In genomic region chr7:100578246-100579183, GRCh38 we compare ENCODE assay signal across 30 cellular contexts. TPM values are rescaled to one million over a fixed set of nuclear protein-coding genes. Genes with fewer than 3 reads are reported as not detected.
DNase-seq lines count a peak whose midpoint lies in the region; ATAC-seq, FAIRE-seq and TF ChIP-seq lines count a peak whose summit lies in the region.
"Had no signal": no experiment of that assay in that cellular context is flagged by ENCODE, and none has a peak within 500 bp of the region (broad histone marks: within the 10 kb centered on the region; RNA-seq: fewer than 3 reads in every experiment).

No MANE protein-coding gene starts in this region.

- TF ChIP-seq POLR2A in K562 (conservative IDR thresholded peaks at IDR 0.05), result no peak

- H2AFZ ChIP-seq in K562 (ENCODE audit: low read depth, low read length), result no peak overlapping the region
- H2AFZ ChIP-seq in osteoblast (ENCODE audit: low read length), result no peak overlapping the region
- H2AFZ ChIP-seq: PC-9 had no signal

- no peak overlapping the region for H3K4me3 Mint-ChIP-seq in activated naive CD8-positive, alpha-beta T cell treated with anti-CD3 and anti-CD28 coated beads, Interleukin-2, amount 10 ng/mL, durations not matched to agents 7 days and 5 days
- H3K4me3 Mint-ChIP-seq in activated naive CD8-positive, alpha-beta T cell treated with anti-CD3 and anti-CD28 coated beads for 36 hours, result no peak overlapping the region
- H3K4me3 Mint-ChIP-seq: activated CD4-positive, alpha-beta memory T cell treated with anti-CD3 and anti-CD28 coated beads, Interleukin-2, amount 10 ng/mL, durations not matched to agents 7 days and 5 days; activated naive CD4-positive, alpha-beta T cell treated with anti-CD3 and anti-CD28 coated beads, Interleukin-2, amount 50 U/mL, for 24 hours; activated T-helper 17 cell treated with anti-CD3 and anti-CD28 coated beads, Interleukin-2, amount 50 U/mL, for 72 hours; stimulated activated naive CD8-positive, alpha-beta T cell treated with anti-CD3 and anti-CD28 coated beads, Interleukin-15, amount 100 ng/mL, for 72 hours; T-helper 2 cell treated with Interferon-gamma antibody and Interleukin-4, amounts not matched to agents 5 μg/mL and 100 μg/mL, for 36 hours had no signal

- H3K4me1 ChIP-seq in K562 (replicated peaks in 1 of 2; ENCODE audit: control insufficient read depth in 2 of 2, insufficient read depth in 2 of 2, low read length in 2 of 2), result peaks cover 9 to 65% of the 10 kb centered on the region in 2 experiments
- peaks cover 6% of the 10 kb centered on the region for H3K4me1 ChIP-seq in osteoblast (ENCODE audit: insufficient read depth, low read length)
- H3K4me1 ChIP-seq: A549 had no signal

- H4K20me1 ChIP-seq in K562 (replicated peaks; ENCODE audit: control insufficient read depth, insufficient read depth, low read length) (peaks cover 7% of the 10 kb centered on the region), osteoblast (ENCODE audit: insufficient read depth, low read length) (peaks cover 23% of the 10 kb centered on the region)

- no peaks in the 10 kb centered on the region for H3K9me3 Mint-ChIP-seq in activated naive CD8-positive, alpha-beta T cell treated with anti-CD3 and anti-CD28 coated beads, Interleukin-2, amount 10 ng/mL, durations not matched to agents 7 days and 5 days
- no peaks in the 10 kb centered on the region for H3K9me3 Mint-ChIP-seq in activated naive CD8-positive, alpha-beta T cell treated with anti-CD3 and anti-CD28 coated beads for 36 hours
- H3K9me3 Mint-ChIP-seq: activated CD4-positive, alpha-beta memory T cell treated with anti-CD3 and anti-CD28 coated beads, Interleukin-2, amount 10 ng/mL, durations not matched to agents 7 days and 5 days; activated naive CD4-positive, alpha-beta T cell treated with anti-CD3 and anti-CD28 coated beads, Interleukin-2, amount 50 U/mL, for 24 hours; activated T-helper 17 cell treated with anti-CD3 and anti-CD28 coated beads, Interleukin-2, amount 50 U/mL, for 72 hours; stimulated activated naive CD8-positive, alpha-beta T cell treated with anti-CD3 and anti-CD28 coated beads, Interleukin-15, amount 100 ng/mL, for 72 hours; T-helper 2 cell treated with Interferon-gamma antibody and Interleukin-4, amounts not matched to agents 5 μg/mL and 100 μg/mL, for 36 hours had no signal

- CTCF ChIA-PET in K562 (lab: Yijun Ruan, JAX; ENCODE audit: low intra/inter-chr PET ratio), result no interaction called here

- no peak for ATAC-seq in activated naive CD8-positive, alpha-beta T cell treated with anti-CD3 and anti-CD28 coated beads, Interleukin-2, amount 10 ng/mL, durations not matched to agents 7 days and 5 days (ENCODE audit: low read depth)
- ATAC-seq in K562 (no peak), GM19397 (IDR thresholded peaks at IDR 0.05; ENCODE audit: unreplicated experiment) (no peak)
- ATAC-seq: activated T-helper 17 cell treated with anti-CD3 and anti-CD28 coated beads, Interleukin-2, amount 50 U/mL, for 72 hours; stimulated activated naive CD8-positive, alpha-beta T cell treated with anti-CD3 and anti-CD28 coated beads, Interleukin-15, amount 100 ng/mL, for 72 hours had no signal

- TF ChIP-seq CTCF in K562 (IDR thresholded peaks at IDR 0.05 in 2 of 3, conservative IDR thresholded peaks at IDR 0.05 in 1 of 3; ENCODE audit: insufficient read depth in 2 of 3, low read depth in 1 of 3, low read length in 3 of 3), result no peak
- TF ChIP-seq CTCF in osteoblast (IDR thresholded peaks at IDR 0.05; ENCODE audit: extremely low read depth, low read depth, low read length), result no peak

- no peak for TF ChIP-seq EP300 in K562 (IDR thresholded peaks at IDR 0.05; ENCODE audit: low read length)

- H3K36me3 ChIP-seq in K562 (ENCODE audit: control insufficient read depth, insufficient read depth, low read length) (peaks cover 93% of the 10 kb centered on the region), osteoblast (ENCODE audit: insufficient read depth, low read length) (peaks cover 54% of the 10 kb centered on the region)

- H3K27ac Mint-ChIP-seq in activated naive CD8-positive, alpha-beta T cell treated with anti-CD3 and anti-CD28 coated beads, Interleukin-2, amount 10 ng/mL, durations not matched to agents 7 days and 5 days, result peak overlapping the region; percentile 51
- H3K27ac Mint-ChIP-seq in activated naive CD8-positive, alpha-beta T cell treated with anti-CD3 and anti-CD28 coated beads for 36 hours, result no peak overlapping the region
- H3K27ac Mint-ChIP-seq: activated CD4-positive, alpha-beta memory T cell treated with anti-CD3 and anti-CD28 coated beads, Interleukin-2, amount 10 ng/mL, durations not matched to agents 7 days and 5 days; activated naive CD4-positive, alpha-beta T cell treated with anti-CD3 and anti-CD28 coated beads, Interleukin-2, amount 50 U/mL, for 24 hours; activated T-helper 17 cell treated with anti-CD3 and anti-CD28 coated beads, Interleukin-2, amount 50 U/mL, for 72 hours; T-helper 2 cell treated with Interferon-gamma antibody and Interleukin-4, amounts not matched to agents 5 μg/mL and 100 μg/mL, for 36 hours had no signal

- H3K4me2 ChIP-seq in K562 (ENCODE audit: insufficient read depth, low read length), result no peak overlapping the region
- H3K4me2 ChIP-seq in osteoblast (ENCODE audit: insufficient read depth, low read length), result no peak overlapping the region
- H3K4me2 ChIP-seq: A549, PC-9 had no signal

- no peaks in the 10 kb centered on the region for H3K9me1 ChIP-seq in K562 (ENCODE audit: control insufficient read depth, insufficient read depth, low read length)

- no TSS peak for BruUV-seq in K562 (replicated peaks; lab: Mats Ljungman, UMichigan)

- H3K9me3 ChIP-seq in K562 (replicated peaks; ENCODE audit: control insufficient read depth, insufficient read depth, low read depth, low read length) (no peaks in the 10 kb centered on the region), osteoblast (ENCODE audit: low read depth, low read length) (no peaks in the 10 kb centered on the region)
- H3K9me3 ChIP-seq: A549, ascending aorta, right atrium auricular region, spleen, thoracic aorta had no signal

- FAIRE-seq in K562 (lab: Jason Lieb, UNC), result no peak
- FAIRE-seq: A549 had no signal

- intact Hi-C loops in K562 (cut with micrococcal nuclease), result no loop called here

- H3K4me3 ChIP-seq in K562 (no peak overlapping the region), osteoblast (ENCODE audit: insufficient read depth, low read length) (no peak overlapping the region)
- H3K4me3 ChIP-seq: A549, ascending aorta, cardiac muscle cell, coronary artery, PC-9, right atrium auricular region, spleen, thoracic aorta had no signal

- POLR2A ChIA-PET in activated naive CD8-positive, alpha-beta T cell treated with anti-CD3 and anti-CD28 coated beads, Interleukin-2, amount 10 ng/mL, durations not matched to agents 7 days and 5 days (lab: Charles Lee), result interaction anchor here (1.2 kb wide), 1 partner anchor 128 kb away, joined by 3 read pairs; no protein-coding TSS in a partner anchor
- POLR2A ChIA-PET in K562 (lab: Yijun Ruan, JAX), result interaction anchor here (0.6 to 3.6 kb wide), 5 partner anchors 8 to 127 kb away, joined by 3 to 27 read pairs (median 3); partner anchors contain the start of genes FBXO24, LRCH4 and POP7

- H3K27me3 ChIP-seq in K562 (ENCODE audit: control insufficient read depth in 2 of 2, insufficient read depth in 2 of 2, low read length in 2 of 2), result no peaks in the 10 kb centered on the region
- H3K27me3 ChIP-seq in osteoblast (ENCODE audit: insufficient read depth, low read length), result no peaks in the 10 kb centered on the region
- H3K27me3 ChIP-seq: ascending aorta, cardiac muscle cell, right atrium auricular region, spleen had no signal

- WGBS in K562 (ENCODE audit: insufficient coverage, low coverage, missing lambda C conversion rate), result 93% methylated on average over 24 of the region's 28 CpGs

- H3K4me1 Mint-ChIP-seq in activated naive CD8-positive, alpha-beta T cell treated with anti-CD3 and anti-CD28 coated beads, Interleukin-2, amount 10 ng/mL, durations not matched to agents 7 days and 5 days, result peaks cover 7% of the 10 kb centered on the region
- peaks cover 10% of the 10 kb centered on the region for H3K4me1 Mint-ChIP-seq in activated naive CD8-positive, alpha-beta T cell treated with anti-CD3 and anti-CD28 coated beads for 36 hours

- no peaks in the 10 kb centered on the region for H3K27me3 Mint-ChIP-seq in activated naive CD8-positive, alpha-beta T cell treated with anti-CD3 and anti-CD28 coated beads, Interleukin-2, amount 10 ng/mL, durations not matched to agents 7 days and 5 days
- H3K27me3 Mint-ChIP-seq in activated naive CD8-positive, alpha-beta T cell treated with anti-CD3 and anti-CD28 coated beads for 36 hours, result no peaks in the 10 kb centered on the region
- H3K27me3 Mint-ChIP-seq: activated CD4-positive, alpha-beta memory T cell treated with anti-CD3 and anti-CD28 coated beads, Interleukin-2, amount 10 ng/mL, durations not matched to agents 7 days and 5 days; activated naive CD4-positive, alpha-beta T cell treated with anti-CD3 and anti-CD28 coated beads, Interleukin-2, amount 50 U/mL, for 24 hours; activated T-helper 17 cell treated with anti-CD3 and anti-CD28 coated beads, Interleukin-2, amount 50 U/mL, for 72 hours; stimulated activated naive CD8-positive, alpha-beta T cell treated with anti-CD3 and anti-CD28 coated beads, Interleukin-15, amount 100 ng/mL, for 72 hours had no signal

- in situ Hi-C loops in K562 (cut with MboI), result no loop called here

- H3K27ac ChIP-seq in K562 (ENCODE audit: extremely low read depth, low read depth, low read length) (no peak overlapping the region), osteoblast (ENCODE audit: low read depth, low read length) (no peak overlapping the region)
- H3K27ac ChIP-seq: A549, ascending aorta, cardiac muscle cell, coronary artery, PC-9, right atrium auricular region, spleen, thoracic aorta had no signal

- H3K79me2 ChIP-seq in K562 (ENCODE audit: control insufficient read depth, insufficient read depth, low read length) (peaks cover 8% of the 10 kb centered on the region), osteoblast (ENCODE audit: insufficient read depth, low read length) (peaks cover 25% of the 10 kb centered on the region)

- peak overlapping the region in 1 of 2 experiments; percentile 76; a peak in 2 of 4 replicates for H3K9ac ChIP-seq in K562 (ENCODE audit: insufficient read depth in 1 of 2, low read depth in 2 of 2, low read length in 2 of 2)

- TF ChIP-seq RAD21 in K562 (CRISPR knock-in tag; conservative IDR thresholded peaks at IDR 0.05 in 1 of 2, IDR thresholded peaks at IDR 0.05 in 1 of 2), result no peak

- no peak for DNase-seq in activated naive CD8-positive, alpha-beta T cell treated with anti-CD3 and anti-CD28 coated beads, Interleukin-2, amount 10 ng/mL, durations not matched to agents 7 days and 5 days
- no peak for DNase-seq in activated naive CD8-positive, alpha-beta T cell treated with anti-CD3 and anti-CD28 coated beads for 36 hours
- DNase-seq in K562 (ENCODE audit: extremely low read depth in 1 of 4, low spot score in 3 of 4) (no peak), osteoblast (ENCODE audit: insufficient read length, low spot score, missing footprints) (peak; percentile 27), T-helper 9 cell (no peak)
- DNase-seq: activated CD4-positive, alpha-beta memory T cell treated with anti-CD3 and anti-CD28 coated beads, Interleukin-2, amount 10 ng/mL, durations not matched to agents 7 days and 5 days; activated CD8-positive, alpha-beta memory T cell treated with anti-CD3 and anti-CD28 coated beads, Interleukin-2, amount 50 U/mL, for 48 hours; DMS79 treated with DMSO at 0.1 percent for 48 hours; effector CD8-positive, alpha-beta T cell; erythroblast; GF-D8; NCI-H1436 treated with DMSO at 0.1 percent for 48 hours; NCI-H345; PC-9; SHP77 treated with DMSO at 0.1 percent for 48 hours; stimulated activated CD4-positive, alpha-beta T cell treated with anti-CD3 and anti-CD28 coated beads, Interleukin-2, amount 100 ng/mL, for 24 hours; stimulated activated naive CD8-positive, alpha-beta T cell treated with anti-CD3 and anti-CD28 coated beads, Interleukin-15, amount 100 ng/mL, for 72 hours had no signal

- peaks cover 8% of the 10 kb centered on the region for H3K36me3 Mint-ChIP-seq in activated naive CD8-positive, alpha-beta T cell treated with anti-CD3 and anti-CD28 coated beads, Interleukin-2, amount 10 ng/mL, durations not matched to agents 7 days and 5 days
- peaks cover 9% of the 10 kb centered on the region for H3K36me3 Mint-ChIP-seq in activated naive CD8-positive, alpha-beta T cell treated with anti-CD3 and anti-CD28 coated beads for 36 hours

RNA-seq across cellular contexts. Expression of gene SAP25, which starts 4.8 kb away (rescaled TPM):
- 10 to 100 TPM; 54.3 to 57.6 TPM for total RNA-seq in activated naive CD8-positive, alpha-beta T cell treated with anti-CD3 and anti-CD28 coated beads, Interleukin-2, amount 10 ng/mL, durations not matched to agents 7 days and 5 days
- 1 to 10 TPM; 4.4 to 6.0 TPM for total RNA-seq in activated naive CD8-positive, alpha-beta T cell treated with anti-CD3 and anti-CD28 coated beads for 36 hours
- 7.1 and 11.6 TPM in 2 replicates for total RNA-seq in K562 (2011; cell fraction: chromatin; rRNA removed; ENCODE audit: low replicate concordance)
- total RNA-seq in K562 (2011; cell fraction: nucleolus; rRNA removed), result 13.0 and 18.8 TPM in 2 replicates
- 5.2 and 5.7 TPM in 2 replicates for total RNA-seq in K562 (2011; cell fraction: nucleoplasm; rRNA removed)
- total RNA-seq in K562 (2014; rRNA removed) (1.3 and 1.8 TPM in 2 replicates), K562 (2014; rRNA removed; fragmentation: Illumina TruSeq; extraction: Trizol) (0.48 TPM in 1 of 2 replicates, not detected in the other), K562 (2015; rRNA removed; fragmentation: Illumina TruSeq; extraction: Trizol) (1.1 TPM in 2 replicates), K562 (2021) (3.2 and 5.3 TPM in 2 replicates), osteoblast (not detected in 2 replicates)
- polyA plus RNA-seq in K562 (2011; rRNA removed) (0.42 and 2.1 TPM in 2 replicates), K562 (2014; fragmentation: Illumina TruSeq; extraction: Trizol) (0.48 and 2.8 TPM in 2 replicates), K562 (2014; fragmentation: Nextera tagmentation; extraction: Ambion mirVana) (under 1 TPM; 0.13 to 0.14 TPM), K562 (2014; rRNA removed) (4.2 and 8.1 TPM in 2 replicates)
- polyA plus RNA-seq in K562 (2011; cell fraction: cytosol; rRNA removed), result 0.96 and 3.5 TPM in 2 replicates
- polyA plus RNA-seq in K562 (2011; cell fraction: nucleus; rRNA removed), result 11.2 and 27.2 TPM in 2 replicates
- polyA plus RNA-seq in K562 (2012), result 4.8 and 12.8 TPM in 2 replicates
- polyA minus RNA-seq in K562 (2011; rRNA and poly(A)+ RNA removed), result not detected in 2 replicates
- not detected in 2 replicates for polyA minus RNA-seq in K562 (2011; cell fraction: cytosol; rRNA and poly(A)+ RNA removed)
- polyA minus RNA-seq in K562 (2011; cell fraction: nucleus; rRNA and poly(A)+ RNA removed), result 2.0 and 3.4 TPM in 2 replicates
- total RNA-seq: LHCN-M2, right atrium auricular region had no signal

RNA-seq across cellular contexts. Expression of gene LRCH4, which starts 7.4 kb away (rescaled TPM):
- 100 to 1,000 TPM; 239 to 258 TPM for total RNA-seq in activated naive CD8-positive, alpha-beta T cell treated with anti-CD3 and anti-CD28 coated beads, Interleukin-2, amount 10 ng/mL, durations not matched to agents 7 days and 5 days
- 10 to 100 TPM; 65.6 to 68.1 TPM for total RNA-seq in activated naive CD8-positive, alpha-beta T cell treated with anti-CD3 and anti-CD28 coated beads for 36 hours
- total RNA-seq in K562 (2011; cell fraction: chromatin; rRNA removed; ENCODE audit: low replicate concordance), result 117 and 377 TPM in 2 replicates
- 224 and 228 TPM in 2 replicates for total RNA-seq in K562 (2011; cell fraction: nucleolus; rRNA removed)
- total RNA-seq in K562 (2011; cell fraction: nucleoplasm; rRNA removed), result 133 and 136 TPM in 2 replicates
- total RNA-seq in K562 (2014; rRNA removed) (15.0 and 33.7 TPM in 2 replicates), K562 (2014; rRNA removed; fragmentation: Illumina TruSeq; extraction: Trizol) (3.3 and 6.0 TPM in 2 replicates), K562 (2015; rRNA removed; fragmentation: Illumina TruSeq; extraction: Trizol) (15.0 and 17.2 TPM in 2 replicates), K562 (2021) (56.0 and 63.3 TPM in 2 replicates), osteoblast (14.5 and 18.0 TPM in 2 replicates)
- polyA plus RNA-seq in K562 (2011; rRNA removed) (9.0 and 22.2 TPM in 2 replicates), K562 (2014; fragmentation: Illumina TruSeq; extraction: Trizol) (15.7 and 28.6 TPM in 2 replicates), K562 (2014; fragmentation: Nextera tagmentation; extraction: Ambion mirVana) (under 1 TPM; 0.06 to 0.25 TPM), K562 (2014; rRNA removed) (41.0 and 53.0 TPM in 2 replicates)
- polyA plus RNA-seq in K562 (2011; cell fraction: cytosol; rRNA removed), result 8.5 and 16.9 TPM in 2 replicates
- 184 and 234 TPM in 2 replicates for polyA plus RNA-seq in K562 (2011; cell fraction: nucleus; rRNA removed)
- polyA plus RNA-seq in K562 (2012), result 28.5 and 77.6 TPM in 2 replicates
- 7.4 and 7.6 TPM in 2 replicates for polyA minus RNA-seq in K562 (2011; rRNA and poly(A)+ RNA removed)
- 25.4 and 28.8 TPM in 2 replicates for polyA minus RNA-seq in K562 (2011; cell fraction: cytosol; rRNA and poly(A)+ RNA removed)
- polyA minus RNA-seq in K562 (2011; cell fraction: nucleus; rRNA and poly(A)+ RNA removed), result 61.5 and 71.8 TPM in 2 replicates

RNA-seq across cellular contexts. Expression of gene FBXO24, which starts 7.6 kb away (rescaled TPM):
- 1 to 10 TPM; 1.1 to 1.2 TPM for total RNA-seq in activated naive CD8-positive, alpha-beta T cell treated with anti-CD3 and anti-CD28 coated beads, Interleukin-2, amount 10 ng/mL, durations not matched to agents 7 days and 5 days
- under 1 TPM; 0.54 to 0.80 TPM for total RNA-seq in activated naive CD8-positive, alpha-beta T cell treated with anti-CD3 and anti-CD28 coated beads for 36 hours
- 1.5 and 2.7 TPM in 2 replicates for total RNA-seq in K562 (2011; cell fraction: chromatin; rRNA removed; ENCODE audit: low replicate concordance)
- total RNA-seq in K562 (2011; cell fraction: nucleolus; rRNA removed), result 1.6 and 2.0 TPM in 2 replicates
- total RNA-seq in K562 (2011; cell fraction: nucleoplasm; rRNA removed), result 1.1 and 2.1 TPM in 2 replicates
- total RNA-seq in K562 (2014; rRNA removed), result 0.50 and 1.4 TPM in 2 replicates
- 0.10 and 0.33 TPM in 2 replicates for total RNA-seq in K562 (2014; rRNA removed; fragmentation: Illumina TruSeq; extraction: Trizol)
- total RNA-seq in K562 (2015; rRNA removed; fragmentation: Illumina TruSeq; extraction: Trizol), result 0.49 and 0.51 TPM in 2 replicates
- 0.94 and 0.95 TPM in 2 replicates for total RNA-seq in K562 (2021)
- polyA plus RNA-seq in K562 (2011; rRNA removed), result 0.50 and 0.57 TPM in 2 replicates
- polyA plus RNA-seq in K562 (2011; cell fraction: cytosol; rRNA removed), result 0.86 and 1.00 TPM in 2 replicates
- polyA plus RNA-seq in K562 (2011; cell fraction: nucleus; rRNA removed), result 2.1 and 3.5 TPM in 2 replicates
- polyA plus RNA-seq in K562 (2012), result 0.52 and 1.0 TPM in 2 replicates
- 0.42 and 0.80 TPM in 2 replicates for polyA plus RNA-seq in K562 (2014; fragmentation: Illumina TruSeq; extraction: Trizol)
- under 1 TPM; 0.17 to 0.27 TPM for polyA plus RNA-seq in K562 (2014; fragmentation: Nextera tagmentation; extraction: Ambion mirVana)
- polyA plus RNA-seq in K562 (2014; rRNA removed), result 0.73 and 1.3 TPM in 2 replicates
- polyA minus RNA-seq in K562 (2011; rRNA and poly(A)+ RNA removed), result 0.51 and 0.84 TPM in 2 replicates
- 0.67 TPM in 1 of 2 replicates, not detected in the other for polyA minus RNA-seq in K562 (2011; cell fraction: cytosol; rRNA and poly(A)+ RNA removed)
- 0.67 and 0.78 TPM in 2 replicates for polyA minus RNA-seq in K562 (2011; cell fraction: nucleus; rRNA and poly(A)+ RNA removed)
- total RNA-seq in osteoblast, result under 0.01 and 0.36 TPM in 2 replicates
- total RNA-seq: ascending aorta, glomerular endothelial cell, thoracic aorta had no signal

RNA-seq across cellular contexts. Expression of gene PCOLCE, which starts 23.6 kb away (rescaled TPM):
- total RNA-seq in activated naive CD8-positive, alpha-beta T cell treated with anti-CD3 and anti-CD28 coated beads, Interleukin-2, amount 10 ng/mL, durations not matched to agents 7 days and 5 days, result 10 to 100 TPM; 14.4 to 16.4 TPM
- 1 to 10 TPM; 4.0 TPM for total RNA-seq in activated naive CD8-positive, alpha-beta T cell treated with anti-CD3 and anti-CD28 coated beads for 36 hours
- 11.5 and 28.7 TPM in 2 replicates for total RNA-seq in K562 (2011; cell fraction: chromatin; rRNA removed; ENCODE audit: low replicate concordance)
- total RNA-seq in K562 (2011; cell fraction: nucleolus; rRNA removed), result 29.5 and 34.2 TPM in 2 replicates
- total RNA-seq in K562 (2011; cell fraction: nucleoplasm; rRNA removed), result 23.0 and 24.9 TPM in 2 replicates
- total RNA-seq in K562 (2014; rRNA removed) (13.5 and 14.1 TPM in 2 replicates), K562 (2014; rRNA removed; fragmentation: Illumina TruSeq; extraction: Trizol) (3.8 and 4.5 TPM in 2 replicates), K562 (2015; rRNA removed; fragmentation: Illumina TruSeq; extraction: Trizol) (8.9 and 10.0 TPM in 2 replicates), K562 (2021) (32.4 and 33.9 TPM in 2 replicates), osteoblast (231 and 259 TPM in 2 replicates)
- polyA plus RNA-seq in K562 (2011; rRNA removed) (5.0 and 11.8 TPM in 2 replicates), K562 (2014; fragmentation: Illumina TruSeq; extraction: Trizol) (30.4 and 31.8 TPM in 2 replicates), K562 (2014; fragmentation: Nextera tagmentation; extraction: Ambion mirVana) (1 to 10 TPM; 5.2 to 5.4 TPM), K562 (2014; rRNA removed) (28.0 and 28.6 TPM in 2 replicates)
- 9.0 and 11.0 TPM in 2 replicates for polyA plus RNA-seq in K562 (2011; cell fraction: cytosol; rRNA removed)
- polyA plus RNA-seq in K562 (2011; cell fraction: nucleus; rRNA removed), result 59.3 and 94.1 TPM in 2 replicates
- 21.8 and 34.6 TPM in 2 replicates for polyA plus RNA-seq in K562 (2012)
- polyA minus RNA-seq in K562 (2011; rRNA and poly(A)+ RNA removed), result 1.6 and 2.0 TPM in 2 replicates
- 5.7 and 10.1 TPM in 2 replicates for polyA minus RNA-seq in K562 (2011; cell fraction: cytosol; rRNA and poly(A)+ RNA removed)
- 7.3 and 10.7 TPM in 2 replicates for polyA minus RNA-seq in K562 (2011; cell fraction: nucleus; rRNA and poly(A)+ RNA removed)

RNA-seq across cellular contexts. Expression of gene MOSPD3, which starts 33.8 kb away (rescaled TPM):
- 10 to 100 TPM; 27.4 TPM for total RNA-seq in activated naive CD8-positive, alpha-beta T cell treated with anti-CD3 and anti-CD28 coated beads, Interleukin-2, amount 10 ng/mL, durations not matched to agents 7 days and 5 days
- 10 to 100 TPM in 1 of 2 experiments, 1 to 10 TPM in 1; 9.7 to 10.0 TPM for total RNA-seq in activated naive CD8-positive, alpha-beta T cell treated with anti-CD3 and anti-CD28 coated beads for 36 hours
- total RNA-seq in K562 (2011; cell fraction: chromatin; rRNA removed; ENCODE audit: low replicate concordance), result 7.4 and 17.6 TPM in 2 replicates
- total RNA-seq in K562 (2011; cell fraction: nucleolus; rRNA removed), result 17.5 and 20.3 TPM in 2 replicates
- 13.9 and 15.0 TPM in 2 replicates for total RNA-seq in K562 (2011; cell fraction: nucleoplasm; rRNA removed)
- 7.3 and 18.3 TPM in 2 replicates for total RNA-seq in K562 (2014; rRNA removed)
- total RNA-seq in K562 (2014; rRNA removed; fragmentation: Illumina TruSeq; extraction: Trizol), result 3.4 and 4.3 TPM in 2 replicates
- total RNA-seq in K562 (2015; rRNA removed; fragmentation: Illumina TruSeq; extraction: Trizol), result 5.8 and 6.9 TPM in 2 replicates
- total RNA-seq in K562 (2021), result 29.0 and 32.1 TPM in 2 replicates
- polyA plus RNA-seq in K562 (2011; rRNA removed), result 9.1 and 18.6 TPM in 2 replicates
- 8.8 and 23.5 TPM in 2 replicates for polyA plus RNA-seq in K562 (2011; cell fraction: cytosol; rRNA removed)
- 23.6 and 37.0 TPM in 2 replicates for polyA plus RNA-seq in K562 (2011; cell fraction: nucleus; rRNA removed)
- polyA plus RNA-seq in K562 (2012), result 26.6 and 27.6 TPM in 2 replicates
- polyA plus RNA-seq in K562 (2014; fragmentation: Illumina TruSeq; extraction: Trizol), result 15.3 and 27.4 TPM in 2 replicates
- polyA plus RNA-seq in K562 (2014; fragmentation: Nextera tagmentation; extraction: Ambion mirVana), result 1 to 10 TPM; 1.4 to 2.6 TPM
- polyA plus RNA-seq in K562 (2014; rRNA removed), result 14.1 and 15.0 TPM in 2 replicates
- polyA minus RNA-seq in K562 (2011; rRNA and poly(A)+ RNA removed), result 2.5 and 3.4 TPM in 2 replicates
- 5.8 and 6.3 TPM in 2 replicates for polyA minus RNA-seq in K562 (2011; cell fraction: cytosol; rRNA and poly(A)+ RNA removed)
- 8.1 and 8.6 TPM in 2 replicates for polyA minus RNA-seq in K562 (2011; cell fraction: nucleus; rRNA and poly(A)+ RNA removed)
- 5.1 and 7.1 TPM in 2 replicates for total RNA-seq in osteoblast
